In the genomic region with DNA sequence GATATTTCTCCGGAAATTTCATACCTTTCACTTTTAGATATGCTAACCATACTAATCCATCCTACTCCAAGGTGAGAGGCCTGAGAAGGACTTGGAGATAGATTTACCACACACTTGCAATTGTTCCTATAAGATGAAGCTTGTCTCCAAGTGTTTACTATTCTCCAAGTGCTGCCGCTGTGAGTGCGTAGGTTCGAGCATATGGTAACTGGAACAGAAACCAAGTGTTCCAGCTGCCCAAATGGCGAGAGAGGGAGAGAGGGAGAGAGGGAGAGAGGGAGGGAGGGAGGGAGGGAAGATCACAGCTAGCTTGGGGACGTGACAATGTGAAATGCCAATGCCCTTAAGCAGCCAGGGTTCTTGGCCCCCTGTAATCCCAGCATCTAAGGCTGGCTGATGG, we compare ENCODE assay signal across 21 cellular contexts. TPM values are rescaled to one million over a fixed set of nuclear protein-coding genes. Genes with fewer than 3 reads are reported as not detected.
DNase-seq lines count a peak whose midpoint lies in the region; ATAC-seq and TF ChIP-seq lines count a peak whose summit lies in the region.
"Had no signal": no experiment of that assay in that cellular context is flagged by ENCODE, and none has a peak within 500 bp of the region (broad histone marks: within the 10 kb centered on the region; RNA-seq: fewer than 3 reads in every experiment).

No MANE protein-coding gene starts in this region.

- no peak overlapping the region for H3K4me3 Mint-ChIP-seq in activated CD4-positive, alpha-beta T cell treated with anti-CD3 and anti-CD28 coated beads for 36 hours
- no peak overlapping the region for H3K4me3 Mint-ChIP-seq in type B pancreatic cell
- H3K4me3 Mint-ChIP-seq: activated CD8-positive, alpha-beta T cell treated with anti-CD3 and anti-CD28 coated beads for 36 hours; activated naive CD4-positive, alpha-beta T cell treated with anti-CD3 and anti-CD28 coated beads, Interleukin-2, amount 10 ng/mL, durations not matched to agents 7 days and 5 days; activated T-cell treated with anti-CD3 and anti-CD28 coated beads, Interleukin-2, amount 50 U/mL, for 24 hours; B cell; T-helper 2 cell treated with Interferon-gamma antibody and Interleukin-4, amounts not matched to agents 5 μg/mL and 100 μg/mL, for 36 hours; WTC11 had no signal

- peak overlapping the region in 2 of 5 donors; percentile 15 to 18 for H3K4me3 ChIP-seq in subcutaneous abdominal adipose tissue (ENCODE audit: low read depth in 1 of 5, low read length in 5 of 5)
- H3K4me3 ChIP-seq: heart right ventricle, MG63, tibial artery had no signal

- ATAC-seq in activated CD4-positive, alpha-beta T cell treated with anti-CD3 and anti-CD28 coated beads for 36 hours, result no peak
- ATAC-seq: activated CD8-positive, alpha-beta T cell treated with anti-CD3 and anti-CD28 coated beads for 36 hours had no signal

- H3K27ac Mint-ChIP-seq in activated CD4-positive, alpha-beta T cell treated with anti-CD3 and anti-CD28 coated beads for 36 hours, result no peak overlapping the region
- H3K27ac Mint-ChIP-seq in type B pancreatic cell, result no peak overlapping the region
- H3K27ac Mint-ChIP-seq: activated CD8-positive, alpha-beta T cell treated with anti-CD3 and anti-CD28 coated beads for 36 hours; activated naive CD4-positive, alpha-beta T cell treated with anti-CD3 and anti-CD28 coated beads, Interleukin-2, amount 10 ng/mL, durations not matched to agents 7 days and 5 days; B cell; T-helper 2 cell treated with Interferon-gamma antibody and Interleukin-4, amounts not matched to agents 5 μg/mL and 100 μg/mL, for 36 hours had no signal

- DNase-seq in DMS79 treated with DMSO at 0.1 percent for 48 hours (lab: John Stamatoyannopoulos, UW) (peak; percentile 44), RWPE1 (ENCODE audit: low spot score) (no peak), inferior parietal cortex (ENCODE audit: extremely low spot score) (peak; percentile 61), type B pancreatic cell (ENCODE audit: extremely low spot score, unreplicated experiment) (no peak)
- no peak for DNase-seq in activated CD4-positive, alpha-beta T cell treated with anti-CD3 and anti-CD28 coated beads for 36 hours
- no peak for DNase-seq in activated CD4-positive, alpha-beta T cell treated with anti-CD3 and anti-CD28 coated beads for 1 hour
- DNase-seq: activated CD8-positive, alpha-beta T cell treated with anti-CD3 and anti-CD28 coated beads for 36 hours; activated naive CD4-positive, alpha-beta T cell treated with anti-CD3 and anti-CD28 coated beads, Interleukin-2, amount 10 ng/mL, durations not matched to agents 7 days and 5 days; activated T-cell treated with anti-CD3 and anti-CD28 coated beads, Interleukin-2, amount 50 U/mL, for 24 hours; aorta; central memory CD4-positive, alpha-beta T cell; effector CD8-positive, alpha-beta T cell; NCI-H1417 treated with DMSO at 0.1 percent for 48 hours; SK-N-SH had no signal

- peaks cover 7% of the 10 kb centered on the region for H3K4me1 Mint-ChIP-seq in activated CD4-positive, alpha-beta T cell treated with anti-CD3 and anti-CD28 coated beads for 36 hours
- peaks cover 11% of the 10 kb centered on the region for H3K4me1 Mint-ChIP-seq in type B pancreatic cell (ENCODE audit: unreplicated experiment)
- H3K4me1 Mint-ChIP-seq: B cell had no signal

- H3K27ac ChIP-seq in RWPE1 (peak overlapping the region; percentile 75), subcutaneous abdominal adipose tissue (ENCODE audit: low read depth, low read length) (peak overlapping the region; percentile 94)
- H3K27ac ChIP-seq: tibial artery had no signal

- no peaks in the 10 kb centered on the region for H3K27me3 Mint-ChIP-seq in activated CD4-positive, alpha-beta T cell treated with anti-CD3 and anti-CD28 coated beads for 36 hours
- H3K27me3 Mint-ChIP-seq in type B pancreatic cell, result peaks cover 2% of the 10 kb centered on the region
- H3K27me3 Mint-ChIP-seq: activated CD8-positive, alpha-beta T cell treated with anti-CD3 and anti-CD28 coated beads for 36 hours; activated naive CD4-positive, alpha-beta T cell treated with anti-CD3 and anti-CD28 coated beads, Interleukin-2, amount 10 ng/mL, durations not matched to agents 7 days and 5 days; activated T-cell treated with anti-CD3 and anti-CD28 coated beads, Interleukin-2, amount 50 U/mL, for 24 hours; B cell had no signal

- POLR2A ChIA-PET in RWPE1 (lab: Yijun Ruan, JAX; ENCODE audit: low non-redundant PET), result no interaction called here
- POLR2A ChIA-PET in activated CD4-positive, alpha-beta T cell treated with anti-CD3 and anti-CD28 coated beads for 36 hours (lab: Charles Lee), result no interaction called here

- CTCF ChIA-PET in RWPE1 (lab: Yijun Ruan, JAX), result no interaction called here
- CTCF ChIA-PET in activated CD4-positive, alpha-beta T cell treated with anti-CD3 and anti-CD28 coated beads for 36 hours (lab: Charles Lee), result interaction anchor here (0.6 kb wide), 1 partner anchor 8 kb away, joined by 3 read pairs; no protein-coding TSS in a partner anchor

- peaks cover 48% of the 10 kb centered on the region for H3K36me3 Mint-ChIP-seq in activated CD4-positive, alpha-beta T cell treated with anti-CD3 and anti-CD28 coated beads for 36 hours (ENCODE audit: low read depth)
- H3K36me3 Mint-ChIP-seq in type B pancreatic cell, result peaks cover 45% of the 10 kb centered on the region

- peaks cover 3 to 86% (median 70%) of the 10 kb centered on the region in 5 donors for H3K36me3 ChIP-seq in subcutaneous abdominal adipose tissue (ENCODE audit: control insufficient read depth in 5 of 5, insufficient read depth in 5 of 5, low read length in 5 of 5)

- H3K27me3 ChIP-seq in subcutaneous abdominal adipose tissue (ENCODE audit: control insufficient read depth in 5 of 5, insufficient read depth in 4 of 5, low read length in 5 of 5), result no peaks in the 10 kb centered on the region
- H3K27me3 ChIP-seq: heart right ventricle, MG63, tibial artery had no signal

- no peaks in the 10 kb centered on the region for H3K9me3 Mint-ChIP-seq in activated CD4-positive, alpha-beta T cell treated with anti-CD3 and anti-CD28 coated beads for 36 hours (ENCODE audit: low read depth)
- H3K9me3 Mint-ChIP-seq in type B pancreatic cell, result no peaks in the 10 kb centered on the region
- H3K9me3 Mint-ChIP-seq: activated CD8-positive, alpha-beta T cell treated with anti-CD3 and anti-CD28 coated beads for 36 hours; activated naive CD4-positive, alpha-beta T cell treated with anti-CD3 and anti-CD28 coated beads, Interleukin-2, amount 10 ng/mL, durations not matched to agents 7 days and 5 days; activated T-cell treated with anti-CD3 and anti-CD28 coated beads, Interleukin-2, amount 50 U/mL, for 24 hours; T-helper 2 cell treated with Interferon-gamma antibody and Interleukin-4, amounts not matched to agents 5 μg/mL and 100 μg/mL, for 36 hours; WTC11 had no signal

- H3K9me3 ChIP-seq in subcutaneous abdominal adipose tissue (ENCODE audit: control insufficient read depth in 5 of 5, low read length in 5 of 5), result no peaks in the 10 kb centered on the region
- H3K9me3 ChIP-seq: heart right ventricle, MG63, SK-N-SH, tibial artery had no signal

- no peak for TF ChIP-seq CTCF in RWPE1 (conservative IDR thresholded peaks at IDR 0.05; ENCODE audit: low read depth)
- TF ChIP-seq CTCF in type B pancreatic cell (conservative IDR thresholded peaks at IDR 0.05), result no peak

- H3K4me1 ChIP-seq in subcutaneous abdominal adipose tissue (ENCODE audit: control insufficient read depth in 5 of 5, insufficient read depth in 5 of 5, low read length in 5 of 5), result peaks cover 6 to 61% (median 45%) of the 10 kb centered on the region in 5 donors
- H3K4me1 ChIP-seq: tibial artery had no signal

- intact Hi-C loops in activated CD4-positive, alpha-beta T cell treated with anti-CD3 and anti-CD28 coated beads for 36 hours (cut with DNase I, micrococcal nuclease), result no loop called here

- peak overlapping the region in 2 of 5 donors; percentile 14 to 35 for H3K9ac ChIP-seq in subcutaneous abdominal adipose tissue (ENCODE audit: low read length in 5 of 5)
- H3K9ac ChIP-seq: SK-N-SH had no signal

RNA-seq across cellular contexts. Expression of a gene that starts 21.5 kb away (rescaled TPM):
- total RNA-seq in activated CD4-positive, alpha-beta T cell treated with anti-CD3 and anti-CD28 coated beads for 36 hours, result 10 to 100 TPM; 56.0 to 69.9 TPM
- total RNA-seq in type B pancreatic cell (ENCODE audit: low replicate concordance), result 47.6 and 58.4 TPM in 2 replicates

RNA-seq across cellular contexts. Expression of a gene that starts 49.4 kb away (rescaled TPM):
- total RNA-seq in activated CD4-positive, alpha-beta T cell treated with anti-CD3 and anti-CD28 coated beads for 36 hours, result 10 to 100 TPM; 95.5 to 95.9 TPM
- 137 and 155 TPM in 2 replicates for total RNA-seq in type B pancreatic cell (ENCODE audit: low replicate concordance)

RNA-seq across cellular contexts. Expression of a gene that starts 49.7 kb away (rescaled TPM):
- 10 to 100 TPM; 19.2 to 25.1 TPM for total RNA-seq in activated CD4-positive, alpha-beta T cell treated with anti-CD3 and anti-CD28 coated beads for 36 hours
- 19.0 and 19.2 TPM in 2 replicates for total RNA-seq in type B pancreatic cell (ENCODE audit: low replicate concordance)

Comparison
In these comparisons a context has a peak if more than half of its experiments do, and no peak if none do; other contexts are left out.
1. DNase-seq: peak in DMS79 treated with DMSO at 0.1 percent for 48 hours (single experiment) and inferior parietal cortex (single experiment); none in RWPE1 (single experiment), activated CD4-positive, alpha-beta T cell treated with anti-CD3 and anti-CD28 coated beads for 36 hours (single experiment), activated CD4-positive, alpha-beta T cell treated with anti-CD3 and anti-CD28 coated beads for 1 hour (single experiment) and type B pancreatic cell (single experiment).